In genomic region chr9:2286306-2286705, GRCh38 we compare ENCODE assay signal across 28 cellular contexts.
"Had no signal": no experiment of that assay in that cellular context is flagged by ENCODE, and none has a peak within 500 bp of the region (broad histone marks: within the 10 kb centered on the region; RNA-seq: fewer than 3 reads in every experiment).

No MANE protein-coding gene starts in this region.

- FAIRE-seq: astrocyte had no signal

- H3K4me3 ChIP-seq: cardiac muscle cell, SJCRH30 had no signal

- H3K4me2 ChIP-seq: SK-N-SH had no signal

- ATAC-seq: activated T-helper 17 cell treated with anti-CD3 and anti-CD28 coated beads, Interleukin-2, amount 50 U/mL, for 72 hours; Panc1; Right ventricle myocardium inferior had no signal

- H3K9me3 Mint-ChIP-seq: activated CD4-positive, alpha-beta memory T cell treated with anti-CD3 and anti-CD28 coated beads, Interleukin-2, amount 10 ng/mL, durations not matched to agents 7 days and 5 days; activated naive CD4-positive, alpha-beta T cell treated with anti-CD3 and anti-CD28 coated beads for 36 hours; activated T-helper 17 cell treated with anti-CD3 and anti-CD28 coated beads, Interleukin-2, amount 50 U/mL, for 72 hours had no signal

- H3K27ac ChIP-seq: cardiac muscle cell, SJCRH30, VCaP had no signal

- H3K36me3 Mint-ChIP-seq: activated naive CD8-positive, alpha-beta T cell; brain had no signal

- DNase-seq: activated CD4-positive, alpha-beta memory T cell treated with anti-CD3 and anti-CD28 coated beads, Interleukin-2, amount 10 ng/mL, durations not matched to agents 7 days and 5 days; activated CD4-positive, alpha-beta T cell treated with anti-CD3 and anti-CD28 coated beads, Interleukin-2, amount 50 U/mL, for 1 hour; activated CD4-positive, CD25-positive, alpha-beta regulatory T cell; activated gamma-delta T cell; activated naive CD4-positive, alpha-beta T cell treated with anti-CD3 and anti-CD28 coated beads for 36 hours; activated T-cell treated with anti-CD3 and anti-CD28 coated beads for 4 hours; activated T-cell treated with anti-CD3 and anti-CD28 coated beads, Interleukin-2, amount 50 U/mL, for 48 hours; amygdala; Kasumi-1; NCI-H1048; NCI-H146; NCI-H187 treated with DMSO at 0.1 percent for 48 hours; NCI-H2081 treated with DMSO at 0.1 percent for 48 hours; NCI-H2171; NCI-H2227 treated with DMSO at 0.1 percent for 48 hours; NCI-H774; RPMI8226; SJCRH30; SK-N-SH; T-helper 1 cell had no signal

- H3K9ac ChIP-seq: SK-N-SH had no signal

- H3K27ac Mint-ChIP-seq: activated CD4-positive, alpha-beta memory T cell treated with anti-CD3 and anti-CD28 coated beads, Interleukin-2, amount 10 ng/mL, durations not matched to agents 7 days and 5 days; activated naive CD4-positive, alpha-beta T cell treated with anti-CD3 and anti-CD28 coated beads for 36 hours; activated naive CD8-positive, alpha-beta T cell; activated T-helper 17 cell treated with anti-CD3 and anti-CD28 coated beads, Interleukin-2, amount 50 U/mL, for 72 hours had no signal

- H3K27me3 Mint-ChIP-seq: brain had no signal

- H3K4me3 Mint-ChIP-seq: activated CD4-positive, alpha-beta memory T cell treated with anti-CD3 and anti-CD28 coated beads, Interleukin-2, amount 10 ng/mL, durations not matched to agents 7 days and 5 days; activated naive CD4-positive, alpha-beta T cell treated with anti-CD3 and anti-CD28 coated beads for 36 hours; activated naive CD8-positive, alpha-beta T cell; activated T-helper 17 cell treated with anti-CD3 and anti-CD28 coated beads, Interleukin-2, amount 50 U/mL, for 72 hours; brain had no signal

- H3K4me1 Mint-ChIP-seq: activated CD4-positive, alpha-beta memory T cell treated with anti-CD3 and anti-CD28 coated beads, Interleukin-2, amount 10 ng/mL, durations not matched to agents 7 days and 5 days; activated T-helper 17 cell treated with anti-CD3 and anti-CD28 coated beads, Interleukin-2, amount 50 U/mL, for 72 hours had no signal

- H3K27me3 ChIP-seq: cardiac muscle cell, SJCRH30 had no signal

- H3K36me3 ChIP-seq: cardiac muscle cell, SJCRH30 had no signal

- H3K9me3 ChIP-seq: SJCRH30, SK-N-SH had no signal
